1 cellular context compared by ENCODE assay signal in genomic region chr4:149835280-149835679, GRCh38.
TF ChIP-seq lines count a peak whose summit lies in the region.

No MANE protein-coding gene starts in this region.

TF ChIP-seq in H1, 55 proteins besides CTCF, POLR2A, EP300 and RAD21:
- TF ChIP-seq YY1 (IDR thresholded peaks at IDR 0.05; ENCODE audit: low read depth, low read length) = no peak
- no peak for TF ChIP-seq NRF1 (IDR thresholded peaks at IDR 0.05; ENCODE audit: low read depth, low read length)
- TF ChIP-seq BACH1 (IDR thresholded peaks at IDR 0.05; ENCODE audit: low read length) = no peak
- TF ChIP-seq TAF7 (optimal IDR thresholded peaks at IDR 0.05; ENCODE audit: borderline replicate concordance, low read depth, low read length) = no peak
- TF ChIP-seq KDM5A (IDR thresholded peaks at IDR 0.05; ENCODE audit: low read length) = no peak
- no peak for TF ChIP-seq RBBP5 (IDR thresholded peaks at IDR 0.05; ENCODE audit: borderline replicate concordance, low read depth, low read length)
- no peak for TF ChIP-seq SP1 (IDR thresholded peaks at IDR 0.05; ENCODE audit: low read depth, low read length)
- TF ChIP-seq SUZ12 (IDR thresholded peaks at IDR 0.05; ENCODE audit: low read length) = no peak
- no peak for TF ChIP-seq POU5F1 (IDR thresholded peaks at IDR 0.05; ENCODE audit: low read depth, low read length)
- no peak for TF ChIP-seq ZNF274 (IDR thresholded peaks at IDR 0.05; ENCODE audit: borderline replicate concordance, extremely low read depth, low read length)
TF ChIP-seq in H1: peak in this region for 0.
